Comparison of ENCODE assay signal across 11 cellular contexts in genomic region chr15:100241572-100242479, GRCh38.
DNase-seq lines count a peak whose midpoint lies in the region; FAIRE-seq and TF ChIP-seq lines count a peak whose summit lies in the region.
"Had no signal": no experiment of that assay in that cellular context is flagged by ENCODE, and none has a peak within 500 bp of the region (broad histone marks: within the 10 kb centered on the region; RNA-seq: fewer than 3 reads in every experiment).

No MANE protein-coding gene starts in this region.

- H3K4me1 Mint-ChIP-seq in immature natural killer cell = peaks cover 0 to under 1% of the 10 kb centered on the region in 2 donors

- H3K9me3 Mint-ChIP-seq in immature natural killer cell = no peaks in the 10 kb centered on the region

- DNase-seq in HuH-7 (ENCODE audit: low spot score) = peak; percentile 16
- peak; percentile 20 for DNase-seq in SK-N-DZ (ENCODE audit: low spot score)
- DNase-seq in fibroblast of villous mesenchyme (ENCODE audit: low read depth) = peak; percentile 37
- DNase-seq in retinal pigment epithelial cell (ENCODE audit: low read depth) = peak; percentile 52
- no peak for DNase-seq in NCI-H2029 (lab: John Stamatoyannopoulos, UW)
- no peak for DNase-seq in immature natural killer cell
- no peak for DNase-seq in NCI-H2081 treated with DMSO at 0.1 percent for 48 hours (lab: John Stamatoyannopoulos, UW)
- no peak for DNase-seq in GM12891 (ENCODE audit: insufficient read length, low spot score)
- DNase-seq: Karpas-422, lower lobe of right lung, T-helper 2 cell had no signal

- H3K4me3 ChIP-seq in fibroblast of villous mesenchyme (ENCODE audit: low read depth, low read length) = no peak overlapping the region
- no peak overlapping the region for H3K4me3 ChIP-seq in retinal pigment epithelial cell (ENCODE audit: low read length)
- H3K4me3 ChIP-seq: lower lobe of right lung had no signal

- peaks cover 0 to 4% (median 0%) of the 10 kb centered on the region in 3 donors for H3K36me3 Mint-ChIP-seq in immature natural killer cell

- no peak for FAIRE-seq in GM12891 (lab: Jason Lieb, UNC)

- TF ChIP-seq CTCF in fibroblast of villous mesenchyme (IDR thresholded peaks at IDR 0.05; ENCODE audit: insufficient read depth, low read depth, low read length) (no peak), retinal pigment epithelial cell (conservative IDR thresholded peaks at IDR 0.05; ENCODE audit: low read depth, low read length) (no peak)

- peaks cover 0 to 5% (median 3%) of the 10 kb centered on the region in 3 donors for H3K27me3 Mint-ChIP-seq in immature natural killer cell (ENCODE audit: low read depth in 3 of 3)

- H3K4me3 Mint-ChIP-seq in immature natural killer cell = no peak overlapping the region

- peak overlapping the region in 1 of 6 donors; percentile 2 for H3K27ac Mint-ChIP-seq in immature natural killer cell

- TF ChIP-seq POLR2A in GM12891 (IDR thresholded peaks at IDR 0.05; ENCODE audit: low read depth, low read length) = no peak

TF ChIP-seq in GM12891, 5 proteins besides CTCF, POLR2A, EP300 and RAD21:
- TF ChIP-seq POU2F2 (IDR thresholded peaks at IDR 0.05; ENCODE audit: low read depth, low read length) = no peak
- TF ChIP-seq POLR2AphosphoS5 (IDR thresholded peaks at IDR 0.05; ENCODE audit: low read depth, low read length) = no peak
- no peak for TF ChIP-seq SPI1 (IDR thresholded peaks at IDR 0.05; ENCODE audit: low read depth, low read length)
- no peak for TF ChIP-seq TAF1 (IDR thresholded peaks at IDR 0.05; ENCODE audit: low read depth, low read length)
- no peak for TF ChIP-seq PAX5 (IDR thresholded peaks at IDR 0.05; ENCODE audit: insufficient read depth, low read length, severe bottlenecking)

Comparison
In these comparisons a context has a peak if more than half of its experiments do, and no peak if none do; other contexts are left out.
1. DNase-seq: peak in HuH-7 (single experiment), SK-N-DZ (single experiment), fibroblast of villous mesenchyme (single experiment) and retinal pigment epithelial cell (single experiment); none in NCI-H2029 (single experiment), immature natural killer cell (0 of 3), NCI-H2081 treated with DMSO at 0.1 percent for 48 hours (single experiment) and GM12891 (single experiment).